1 cellular context compared by ENCODE assay signal in genomic region chr17:77234695-77235094, GRCh38.
TF ChIP-seq lines count a peak whose summit lies in the region.

No MANE protein-coding gene starts in this region.

TF ChIP-seq in HepG2, 621 proteins besides CTCF, POLR2A, EP300 and RAD21 (continued from another document):
- TF ChIP-seq, protein P1, sequence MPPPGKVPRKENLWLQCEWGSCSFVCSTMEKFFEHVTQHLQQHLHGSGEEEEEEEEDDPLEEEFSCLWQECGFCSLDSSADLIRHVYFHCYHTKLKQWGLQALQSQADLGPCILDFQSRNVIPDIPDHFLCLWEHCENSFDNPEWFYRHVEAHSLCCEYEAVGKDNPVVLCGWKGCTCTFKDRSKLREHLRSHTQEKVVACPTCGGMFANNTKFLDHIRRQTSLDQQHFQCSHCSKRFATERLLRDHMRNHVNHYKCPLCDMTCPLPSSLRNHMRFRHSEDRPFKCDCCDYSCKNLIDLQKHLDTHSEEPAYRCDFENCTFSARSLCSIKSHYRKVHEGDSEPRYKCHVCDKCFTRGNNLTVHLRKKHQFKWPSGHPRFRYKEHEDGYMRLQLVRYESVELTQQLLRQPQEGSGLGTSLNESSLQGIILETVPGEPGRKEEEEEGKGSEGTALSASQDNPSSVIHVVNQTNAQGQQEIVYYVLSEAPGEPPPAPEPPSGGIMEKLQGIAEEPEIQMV (CRISPR knock-in tag; IDR thresholded peaks at IDR 0.05; ENCODE audit: low read depth): no peak
- TF ChIP-seq ADNP (CRISPR knock-in tag; IDR thresholded peaks at IDR 0.05) (no peak), HMGXB3 (CRISPR knock-in tag; IDR thresholded peaks at IDR 0.05; ENCODE audit: borderline replicate concordance) (no peak), ZNF329 (CRISPR knock-in tag; IDR thresholded peaks at IDR 0.05; ENCODE audit: low read depth) (no peak), SOX6 (IDR thresholded peaks at IDR 0.05) (no peak), SOX6 (CRISPR knock-in tag; IDR thresholded peaks at IDR 0.05) (no peak)
- TF ChIP-seq, protein P2, sequence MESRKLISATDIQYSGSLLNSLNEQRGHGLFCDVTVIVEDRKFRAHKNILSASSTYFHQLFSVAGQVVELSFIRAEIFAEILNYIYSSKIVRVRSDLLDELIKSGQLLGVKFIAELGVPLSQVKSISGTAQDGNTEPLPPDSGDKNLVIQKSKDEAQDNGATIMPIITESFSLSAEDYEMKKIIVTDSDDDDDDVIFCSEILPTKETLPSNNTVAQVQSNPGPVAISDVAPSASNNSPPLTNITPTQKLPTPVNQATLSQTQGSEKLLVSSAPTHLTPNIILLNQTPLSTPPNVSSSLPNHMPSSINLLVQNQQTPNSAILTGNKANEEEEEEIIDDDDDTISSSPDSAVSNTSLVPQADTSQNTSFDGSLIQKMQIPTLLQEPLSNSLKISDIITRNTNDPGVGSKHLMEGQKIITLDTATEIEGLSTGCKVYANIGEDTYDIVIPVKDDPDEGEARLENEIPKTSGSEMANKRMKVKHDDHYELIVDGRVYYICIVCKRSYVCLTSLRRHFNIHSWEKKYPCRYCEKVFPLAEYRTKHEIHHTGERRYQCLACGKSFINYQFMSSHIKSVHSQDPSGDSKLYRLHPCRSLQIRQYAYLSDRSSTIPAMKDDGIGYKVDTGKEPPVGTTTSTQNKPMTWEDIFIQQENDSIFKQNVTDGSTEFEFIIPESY (CRISPR knock-in tag; IDR thresholded peaks at IDR 0.05): no peak
